ENCODE assay signal across 9 cellular contexts in genomic region chr6:159217595-159218275, GRCh38. TPM values are rescaled to one million over a fixed set of nuclear protein-coding genes. Genes with fewer than 3 reads are reported as not detected.
A peak's percentile ranks its signal among the peaks of the same experiment; 100 is the strongest.
DNase-seq lines count a peak whose midpoint lies in the region; ATAC-seq and TF ChIP-seq lines count a peak whose summit lies in the region.
"Had no signal": no experiment of that assay in that cellular context is flagged by ENCODE, and none has a peak within 500 bp of the region (broad histone marks: within the 10 kb centered on the region; RNA-seq: fewer than 3 reads in every experiment).

No MANE protein-coding gene starts in this region.

- no peaks in the 10 kb centered on the region for H3K27me3 ChIP-seq in DOHH2 (ENCODE audit: control insufficient read depth, low read length)

- peaks cover 78% of the 10 kb centered on the region for H3K4me1 ChIP-seq in DOHH2 (ENCODE audit: control insufficient read depth, low read length)
- H3K4me1 ChIP-seq: parathyroid adenoma had no signal

- intact Hi-C loops in activated CD8-positive, alpha-beta T cell treated with anti-CD3 and anti-CD28 coated beads for 36 hours (cut with micrococcal nuclease), result no loop called here

- no peaks in the 10 kb centered on the region for H3K9me2 ChIP-seq in DOHH2 (replicated peaks; ENCODE audit: control insufficient read depth, low read length)

- H3K9me3 Mint-ChIP-seq in activated CD8-positive, alpha-beta T cell treated with anti-CD3 and anti-CD28 coated beads for 36 hours, result no peaks in the 10 kb centered on the region
- no peaks in the 10 kb centered on the region for H3K9me3 Mint-ChIP-seq in type B pancreatic cell
- H3K9me3 Mint-ChIP-seq in activated T-helper 17 cell treated with anti-CD3 and anti-CD28 coated beads, Interleukin-2, amount 50 U/mL, for 72 hours, result no peaks in the 10 kb centered on the region

- peak overlapping the region; percentile 67 for H3K4me2 ChIP-seq in DOHH2 (ENCODE audit: low read length)

- H3K36me3 Mint-ChIP-seq in activated CD8-positive, alpha-beta T cell treated with anti-CD3 and anti-CD28 coated beads for 36 hours (ENCODE audit: low read depth), result no peaks in the 10 kb centered on the region
- no peaks in the 10 kb centered on the region for H3K36me3 Mint-ChIP-seq in type B pancreatic cell
- H3K36me3 Mint-ChIP-seq in activated T-helper 17 cell treated with anti-CD3 and anti-CD28 coated beads, Interleukin-2, amount 50 U/mL, for 72 hours (ENCODE audit: low read depth), result no peaks in the 10 kb centered on the region

- no peak overlapping the region for H3K27ac Mint-ChIP-seq in activated CD8-positive, alpha-beta T cell treated with anti-CD3 and anti-CD28 coated beads for 36 hours
- no peak overlapping the region for H3K27ac Mint-ChIP-seq in type B pancreatic cell
- no peak overlapping the region for H3K27ac Mint-ChIP-seq in activated T-helper 17 cell treated with anti-CD3 and anti-CD28 coated beads, Interleukin-2, amount 50 U/mL, for 72 hours

- no peaks in the 10 kb centered on the region for H3K4me1 Mint-ChIP-seq in activated CD8-positive, alpha-beta T cell treated with anti-CD3 and anti-CD28 coated beads for 36 hours (ENCODE audit: low read depth)
- peaks cover 2% of the 10 kb centered on the region for H3K4me1 Mint-ChIP-seq in type B pancreatic cell (ENCODE audit: unreplicated experiment)
- no peaks in the 10 kb centered on the region for H3K4me1 Mint-ChIP-seq in activated T-helper 17 cell treated with anti-CD3 and anti-CD28 coated beads, Interleukin-2, amount 50 U/mL, for 72 hours

- peak overlapping the region; percentile 64 for H3K4me3 ChIP-seq in DOHH2 (ENCODE audit: low read length)

- DNase-seq in LHCN-M2 (ENCODE audit: low read depth), result peak; percentile 2
- peak; percentile 42 for DNase-seq in activated CD8-positive, alpha-beta T cell treated with anti-CD3 and anti-CD28 coated beads for 36 hours
- DNase-seq in inferior parietal cortex (ENCODE audit: extremely low spot score), result peak; percentile 30
- DNase-seq in type B pancreatic cell (ENCODE audit: extremely low spot score, unreplicated experiment), result no peak
- no peak for DNase-seq in activated CD4-positive, CD25-positive, alpha-beta regulatory T cell (lab: John Stamatoyannopoulos, UW)

- H3K27me3 Mint-ChIP-seq in activated CD8-positive, alpha-beta T cell treated with anti-CD3 and anti-CD28 coated beads for 36 hours, result peaks cover 16% of the 10 kb centered on the region
- H3K27me3 Mint-ChIP-seq in type B pancreatic cell, result peaks cover 38% of the 10 kb centered on the region
- peaks cover 12% of the 10 kb centered on the region for H3K27me3 Mint-ChIP-seq in activated T-helper 17 cell treated with anti-CD3 and anti-CD28 coated beads, Interleukin-2, amount 50 U/mL, for 72 hours

- no peaks in the 10 kb centered on the region for H3K9me3 ChIP-seq in DOHH2 (ENCODE audit: control insufficient read depth, insufficient read depth, low read length)

- H3K27ac ChIP-seq in DOHH2 (ENCODE audit: low read depth, low read length), result peak overlapping the region; percentile 52
- H3K27ac ChIP-seq: parathyroid adenoma had no signal

- ATAC-seq in GM19438 (IDR thresholded peaks at IDR 0.05; ENCODE audit: low read depth, unreplicated experiment), result peak; percentile 78
- no peak for ATAC-seq in activated CD8-positive, alpha-beta T cell treated with anti-CD3 and anti-CD28 coated beads for 36 hours
- ATAC-seq in activated T-helper 17 cell treated with anti-CD3 and anti-CD28 coated beads, Interleukin-2, amount 50 U/mL, for 72 hours (replicated peaks), result no peak

- 0 out of 2 replicates have a peak, but pooled peaks cover 4% of the 10 kb centered on the region for H3F3A ChIP-seq in DOHH2 (ENCODE audit: control insufficient read depth, insufficient read depth)

- CTCF ChIA-PET in activated CD8-positive, alpha-beta T cell treated with anti-CD3 and anti-CD28 coated beads for 36 hours (lab: Charles Lee), result interaction anchor here (1.0 to 1.8 kb wide), 7 partner anchors 13 to 438 kb away, joined by 3 to 6 read pairs (median 4); no protein-coding TSS in a partner anchor

- TF ChIP-seq CTCF in DOHH2 (IDR thresholded peaks at IDR 0.05; ENCODE audit: low read depth, low read length, poor library complexity, severe bottlenecking) (peak; percentile 77), type B pancreatic cell (conservative IDR thresholded peaks at IDR 0.05) (peak; percentile 72)
- TF ChIP-seq CTCF in activated CD8-positive, alpha-beta T cell treated with anti-CD3 and anti-CD28 coated beads for 36 hours (IDR thresholded peaks at IDR 0.05), result no peak

- no peak overlapping the region for H3K4me3 Mint-ChIP-seq in activated CD8-positive, alpha-beta T cell treated with anti-CD3 and anti-CD28 coated beads for 36 hours
- no peak overlapping the region for H3K4me3 Mint-ChIP-seq in type B pancreatic cell
- no peak overlapping the region for H3K4me3 Mint-ChIP-seq in activated T-helper 17 cell treated with anti-CD3 and anti-CD28 coated beads, Interleukin-2, amount 50 U/mL, for 72 hours

- H3K36me3 ChIP-seq in DOHH2 (ENCODE audit: control insufficient read depth, low read length), result no peaks in the 10 kb centered on the region

- POLR2A ChIA-PET in activated CD8-positive, alpha-beta T cell treated with anti-CD3 and anti-CD28 coated beads for 36 hours (lab: Charles Lee), result interaction anchor here (0.5 kb wide), 1 partner anchor 46 kb away, joined by 4 read pairs; no protein-coding TSS in a partner anchor

- no peaks in the 10 kb centered on the region for H4K20me1 ChIP-seq in DOHH2 (ENCODE audit: control insufficient read depth, insufficient read depth, low read depth, low read length)

- no peaks in the 10 kb centered on the region for H3K79me2 ChIP-seq in DOHH2 (ENCODE audit: control insufficient read depth, low read length)
- H3K79me2 ChIP-seq: parathyroid adenoma had no signal

RNA-seq across cellular contexts. Expression of gene FNDC1, which starts 48.5 kb away (rescaled TPM):
- not detected in 2 replicates for total RNA-seq in LHCN-M2 (2014; rRNA removed)
- polyA plus RNA-seq in LHCN-M2 (2012), result 0.05 TPM
- not detected for total RNA-seq in activated CD8-positive, alpha-beta T cell treated with anti-CD3 and anti-CD28 coated beads for 36 hours
- 0.14 and 1.7 TPM in 2 replicates for total RNA-seq in type B pancreatic cell (ENCODE audit: low replicate concordance)
- not detected for total RNA-seq in activated T-helper 17 cell treated with anti-CD3 and anti-CD28 coated beads, Interleukin-2, amount 50 U/mL, for 72 hours

Comparison
In these comparisons a context has a peak if more than half of its experiments do, and no peak if none do; other contexts are left out.
1. DNase-seq: peak in LHCN-M2 (single experiment), activated CD8-positive, alpha-beta T cell treated with anti-CD3 and anti-CD28 coated beads for 36 hours (single experiment) and inferior parietal cortex (single experiment); none in type B pancreatic cell (single experiment) and activated CD4-positive, CD25-positive, alpha-beta regulatory T cell (0 of 4).